ENCODE assay signal across 10 cellular contexts in genomic region chr11:6297831-6298230, GRCh38. TPM values are rescaled to one million over a fixed set of nuclear protein-coding genes. Genes with fewer than 3 reads are reported as not detected.
DNase-seq lines count a peak whose midpoint lies in the region; ATAC-seq, FAIRE-seq and TF ChIP-seq lines count a peak whose summit lies in the region.
"Had no signal": no experiment of that assay in that cellular context is flagged by ENCODE, and none has a peak within 500 bp of the region (broad histone marks: within the 10 kb centered on the region; RNA-seq: fewer than 3 reads in every experiment).

No MANE protein-coding gene starts in this region.

- TF ChIP-seq POLR2A in thyroid gland (IDR thresholded peaks at IDR 0.05) = no peak

- BruUV-seq in PC-3 (replicated peaks; lab: Mats Ljungman, UMichigan) = no TSS peak

- H2AFZ ChIP-seq in PC-3 (ENCODE audit: low read length) = no peak overlapping the region

- peak; percentile 11 for TF ChIP-seq CTCF in GM10248 (IDR thresholded peaks at IDR 0.05; ENCODE audit: control extremely low read depth, extremely low read depth, low read depth, missing control alignments)
- peak; percentile 57 for TF ChIP-seq CTCF in PC-3 (conservative IDR thresholded peaks at IDR 0.05; ENCODE audit: low read depth, low read length)
- TF ChIP-seq CTCF in fibroblast of villous mesenchyme (IDR thresholded peaks at IDR 0.05; ENCODE audit: insufficient read depth, low read depth, low read length) = peak; percentile 51
- peak in 1 of 6 experiments; percentile 20 for TF ChIP-seq CTCF in thyroid gland (IDR thresholded peaks at IDR 0.05)

- POLR2A ChIA-PET in GM10248 (lab: Yijun Ruan, JAX) = no interaction called here
- POLR2A ChIA-PET in PC-3 (lab: Charles Lee; ENCODE audit: unreplicated experiment) = no interaction called here

- 96 to 100% methylated on average over 1 of the region's 1 CpG for WGBS in thyroid gland, 2 donors

- FAIRE-seq in A204.1 (lab: Jason Lieb, UNC) = peak; percentile 86

- H3K4me3 ChIP-seq in PC-3 (ENCODE audit: low read length) (no peak overlapping the region), fibroblast of villous mesenchyme (ENCODE audit: low read depth, low read length) (no peak overlapping the region), thyroid gland (replicated peaks in 1 of 3) (no peak overlapping the region)
- H3K4me3 ChIP-seq: SJSA1 had no signal

- H3K9me2 ChIP-seq in PC-3 (replicated peaks; ENCODE audit: low read length) = no peaks in the 10 kb centered on the region

- no peaks in the 10 kb centered on the region for H4K20me1 ChIP-seq in PC-3 (ENCODE audit: low read length)

- peaks cover 18% of the 10 kb centered on the region for H3K27me3 ChIP-seq in PC-3 (ENCODE audit: low read length)
- H3K27me3 ChIP-seq in thyroid gland = no peaks in the 10 kb centered on the region
- H3K27me3 ChIP-seq: SJSA1 had no signal

- H3K9me3 ChIP-seq in PC-3 (ENCODE audit: low read length) (no peaks in the 10 kb centered on the region), thyroid gland (no peaks in the 10 kb centered on the region)
- H3K9me3 ChIP-seq: SJSA1 had no signal

- CTCF ChIA-PET in GM10248 (lab: Yijun Ruan, JAX) = interaction anchor here (1.1 to 2.5 kb wide), 4 partner anchors 11 to 65 kb away, joined by 3 to 7 read pairs (median 7); no protein-coding TSS in a partner anchor
- CTCF ChIA-PET in PC-3 (lab: Charles Lee) = interaction anchor here (0.7 to 2.4 kb wide), 2 partner anchors 65 to 324 kb away, joined by 8 read pairs; no protein-coding TSS in a partner anchor

- H3K36me3 ChIP-seq in PC-3 (ENCODE audit: low read depth, low read length) (no peaks in the 10 kb centered on the region), thyroid gland (no peaks in the 10 kb centered on the region)
- H3K36me3 ChIP-seq: SJSA1 had no signal

- no peaks in the 10 kb centered on the region for H3K79me2 ChIP-seq in PC-3 (ENCODE audit: low read length)

- no peak overlapping the region for H3K9ac ChIP-seq in PC-3 (ENCODE audit: low read length)

- H3K27ac ChIP-seq in PC-3 (ENCODE audit: low read length) (no peak overlapping the region), thyroid gland (no peak overlapping the region)
- H3K27ac ChIP-seq: SJSA1 had no signal

- H3F3A ChIP-seq in PC-3 (ENCODE audit: low read length, unreplicated experiment) = no peaks in the 10 kb centered on the region

- ATAC-seq in PC-3 = peak; percentile 73
- no peak for ATAC-seq in GM21447 (IDR thresholded peaks at IDR 0.05; ENCODE audit: unreplicated experiment)

- H3K4me1 ChIP-seq in PC-3 (ENCODE audit: insufficient read depth, low read length) (no peaks in the 10 kb centered on the region), thyroid gland (no peaks in the 10 kb centered on the region)

- intact Hi-C loops in PC-3 (cut with micrococcal nuclease) (loop anchor here (2.0 to 5.0 kb wide), 3 partner anchors 17 to 276 kb away; no protein-coding TSS in a partner anchor), thyroid gland (cut with DNase I) (no loop called here)

- DNase-seq in GM10248 (ENCODE audit: extremely low spot score) (no peak), PC-3 (peak; percentile 29), fibroblast of villous mesenchyme (ENCODE audit: low read depth) (peak; percentile 20), thyroid gland (no peak)
- no peak for DNase-seq in stimulated activated CD4-positive, alpha-beta T cell treated with anti-CD3 and anti-CD28 coated beads, Interleukin-2, amount 100 ng/mL, for 24 hours
- no peak for DNase-seq in activated naive CD4-positive, alpha-beta T cell treated with anti-CD3 and anti-CD28 coated beads, Interleukin-2, amount 50 U/mL, for 16 hours
- DNase-seq: activated T-cell treated with anti-CD3 and anti-CD28 coated beads, Interleukin-2, amount 50 U/mL, for 24 hours had no signal

- no peak overlapping the region for H3K4me2 ChIP-seq in PC-3 (ENCODE audit: low read length)

RNA-seq across cellular contexts. Expression of gene CAVIN3, which starts 22.5 kb away (rescaled TPM):
- total RNA-seq in PC-3 (2014; rRNA removed) = not detected in 2 replicates
- total RNA-seq in fibroblast of villous mesenchyme = 142 and 374 TPM in 2 replicates
- 10 to 100 TPM; 18.6 to 36.5 (median 30.1) TPM for total RNA-seq in thyroid gland

RNA-seq across cellular contexts. Expression of gene CCKBR, which starts 38.2 kb away (rescaled TPM):
- total RNA-seq in PC-3 (2014; rRNA removed) (not detected in 2 replicates), fibroblast of villous mesenchyme (under 0.01 TPM in 1 of 2 replicates, not detected in the other), thyroid gland (1 to 10 TPM in 1 of 4 donors, not detected in 3; 1.0 TPM)
- total RNA-seq: SJSA1 had no signal

RNA-seq across cellular contexts. Expression of gene CNGA4, which starts 58.9 kb away (rescaled TPM):
- total RNA-seq in PC-3 (2014; rRNA removed) (0.51 TPM in 1 of 2 replicates, not detected in the other), fibroblast of villous mesenchyme (under 0.01 and 0.43 TPM in 2 replicates), thyroid gland (under 1 TPM in 2 of 4 donors, not detected in 2; 0.39 to 0.67 TPM)
- total RNA-seq: SJSA1 had no signal

Comparison
In these comparisons a context has a peak if more than half of its experiments do, and no peak if none do; other contexts are left out.
1. DNase-seq: peak in PC-3 (single experiment) and fibroblast of villous mesenchyme (single experiment); none in GM10248 (single experiment), thyroid gland (0 of 2), stimulated activated CD4-positive, alpha-beta T cell treated with anti-CD3 and anti-CD28 coated beads, Interleukin-2, amount 100 ng/mL, for 24 hours (0 of 2) and activated naive CD4-positive, alpha-beta T cell treated with anti-CD3 and anti-CD28 coated beads, Interleukin-2, amount 50 U/mL, for 16 hours (single experiment).
2. RNA of gene CAVIN3, which starts 22.5 kb away (total RNA-seq): 142 to 374 TPM in fibroblast of villous mesenchyme and 18.6 to 36.5 TPM in thyroid gland; not detected in PC-3; every median in the first group is over 10 times any median in the second.